In the genomic region with DNA sequence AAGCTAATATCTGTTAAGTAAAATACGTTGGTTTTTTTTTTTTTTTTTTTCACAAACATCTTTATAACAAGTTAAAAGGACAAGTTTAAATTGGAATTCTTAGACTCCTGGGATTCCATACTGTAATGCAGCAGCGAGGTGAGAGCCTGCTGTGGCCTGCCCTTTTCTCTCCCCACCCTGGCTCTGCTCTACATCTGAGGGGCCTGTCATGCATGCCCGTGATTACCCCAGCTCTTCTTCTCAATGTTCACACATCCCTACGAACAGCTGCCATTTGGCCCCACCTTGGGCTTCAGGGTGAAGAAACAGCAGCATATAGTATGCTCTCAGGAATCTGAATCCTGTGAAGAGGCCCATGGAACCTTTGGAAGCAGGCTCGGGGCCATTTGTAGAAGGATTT, we compare ENCODE assay signal across 21 cellular contexts. TPM values are rescaled to one million over a fixed set of nuclear protein-coding genes. Genes with fewer than 3 reads are reported as not detected.
"Had no signal": no experiment of that assay in that cellular context is flagged by ENCODE, and none has a peak within 500 bp of the region (broad histone marks: within the 10 kb centered on the region; RNA-seq: fewer than 3 reads in every experiment).

No MANE protein-coding gene starts in this region.

- DNase-seq: effector CD8-positive, alpha-beta T cell; endodermal cell; foreskin fibroblast; gastrocnemius medialis; head of caudate nucleus; kidney; natural killer cell; occipital lobe; retina; stimulated activated CD4-positive, alpha-beta T cell treated with anti-CD3 and anti-CD28 coated beads, Interleukin-15, amount 100 ng/mL, for 24 hours; stimulated activated CD4-positive, alpha-beta T cell treated with anti-CD3 and anti-CD28 coated beads, Interleukin-2, amount 100 ng/mL, for 48 hours; stimulated activated naive B cell treated with anti-CD40 and anti-IgM and Interleukin-4, amounts not matched to agents 10 μg/mL and 1 μg/mL and 100 μg/mL, for 72 hours; upper lobe of right lung; uterus had no signal

- H3K27ac ChIP-seq: epithelial cell of prostate, gastrocnemius medialis, ovary, skin epidermis, thoracic aorta, tibial nerve, upper lobe of right lung, uterus had no signal

- FAIRE-seq: kidney had no signal

- H3K4me3 ChIP-seq: gastrocnemius medialis, lung, ovary, skin epidermis, thoracic aorta, tibial nerve, upper lobe of right lung, uterus had no signal

- H3K27me3 ChIP-seq: gastrocnemius medialis, ovary, tibial nerve, upper lobe of right lung, uterus had no signal

- H3K4me1 ChIP-seq: gastrocnemius medialis, tibial nerve, upper lobe of right lung, uterus had no signal

- H3K9me3 ChIP-seq: gastrocnemius medialis, ovary, thoracic aorta, tibial nerve, upper lobe of right lung, uterus had no signal

- ATAC-seq: esophagus mucosa; gastrocnemius medialis; natural killer cell; stimulated activated naive B cell treated with anti-CD40 and anti-IgM and Interleukin-4, amounts not matched to agents 10 μg/mL and 1 μg/mL and 100 μg/mL, for 72 hours; upper lobe of right lung had no signal

- H3K36me3 ChIP-seq: gastrocnemius medialis, ovary, thoracic aorta, upper lobe of right lung, uterus had no signal

RNA-seq across cellular contexts. Expression of a gene that starts 14.7 kb away (rescaled TPM):
- total RNA-seq: esophagus mucosa had no signal
